8 cellular contexts compared by ENCODE assay signal in genomic region chr11:64284962-64285884, GRCh38. TPM values are rescaled to one million over a fixed set of nuclear protein-coding genes. Genes with fewer than 3 reads are reported as not detected.
A peak's percentile ranks its signal among the peaks of the same experiment; 100 is the strongest.
DNase-seq lines count a peak whose midpoint lies in the region; ATAC-seq, FAIRE-seq and TF ChIP-seq lines count a peak whose summit lies in the region.

A gene with protein sequence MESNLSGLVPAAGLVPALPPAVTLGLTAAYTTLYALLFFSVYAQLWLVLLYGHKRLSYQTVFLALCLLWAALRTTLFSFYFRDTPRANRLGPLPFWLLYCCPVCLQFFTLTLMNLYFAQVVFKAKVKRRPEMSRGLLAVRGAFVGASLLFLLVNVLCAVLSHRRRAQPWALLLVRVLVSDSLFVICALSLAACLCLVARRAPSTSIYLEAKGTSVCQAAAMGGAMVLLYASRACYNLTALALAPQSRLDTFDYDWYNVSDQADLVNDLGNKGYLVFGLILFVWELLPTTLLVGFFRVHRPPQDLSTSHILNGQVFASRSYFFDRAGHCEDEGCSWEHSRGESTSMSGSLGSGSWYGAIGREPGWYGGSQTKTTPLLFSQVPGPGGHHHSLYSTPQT (plus strand): TSS chr11:64285848. CDS start chr11:64286525, 677 bp downstream.

- intact Hi-C loops in left ventricle myocardium superior (cut with micrococcal nuclease) (no loop called here), psoas muscle (cut with DNase I) (loop anchor here (2.0 kb wide), 2 partner anchors 14 to 58 kb away; no protein-coding TSS in a partner anchor)

- H3K36me3 ChIP-seq in psoas muscle (ENCODE audit: insufficient read depth in 1 of 2, low read depth in 1 of 2) = peaks cover 0 to 19% of the 10 kb centered on the region in 2 donors

- peak within 1 kb of the TSS; percentile 79 for H3K4me3 ChIP-seq in psoas muscle

- 0 to 1% (median 1%) methylated on average over 47 to 102 of the region's 102 CpGs for WGBS in psoas muscle, 3 donors

- no peak for TF ChIP-seq CTCF in GM13976 (IDR thresholded peaks at IDR 0.05; ENCODE audit: borderline replicate concordance, control extremely low read depth, extremely low read depth, insufficient read depth, missing control alignments)
- no peak for TF ChIP-seq CTCF in psoas muscle (IDR thresholded peaks at IDR 0.05)

- peak; percentile 95 for DNase-seq in GM13976 (ENCODE audit: low spot score)
- DNase-seq in NCI-H1092 (lab: John Stamatoyannopoulos, UW) = peak; percentile 82
- DNase-seq in T-helper 2 cell = peak; percentile 83 to 91 (median 87)
- peak in 55 of 56 donors; percentile 35 to 98 (median 86) for DNase-seq in amygdala (lab: John Stamatoyannopoulos, UW)
- DNase-seq in left ventricle myocardium superior = peak; percentile 93
- DNase-seq in psoas muscle = peak; percentile 87 to 92
- peak; percentile 85 for DNase-seq in urothelium cell line (ENCODE audit: low spot score)

- peak within 1 kb of the TSS; percentile 93 for H3K27ac ChIP-seq in psoas muscle

- H3K9me3 ChIP-seq in psoas muscle = no peaks in the 10 kb centered on the region

- peaks cover 25% of the 10 kb centered on the region for H3K4me1 ChIP-seq in psoas muscle

- in situ Hi-C loops in GM13976 (cut with MboI; ENCODE audit: low sequenced_read_pairs, unreplicated experiment) = loop anchor here (25.0 kb wide), 1 partner anchor 298 kb away; the partner anchor contains the start of gene OTUB1

- ATAC-seq in HG02610 (IDR thresholded peaks at IDR 0.05; ENCODE audit: unreplicated experiment) = peak; percentile 43
- peak; percentile 80 for ATAC-seq in left ventricle myocardium superior
- ATAC-seq in psoas muscle = peak; percentile 68 to 76 (median 76)

- peak; percentile 52 for FAIRE-seq in urothelium cell line (lab: Jason Lieb, UNC)

- no peaks in the 10 kb centered on the region for H3K27me3 ChIP-seq in psoas muscle (ENCODE audit: insufficient read depth in 3 of 3, low read length in 2 of 3)

RNA-seq across cellular contexts. Expression of the gene that starts here (rescaled TPM):
- total RNA-seq in left ventricle myocardium superior = 33.6 TPM
- total RNA-seq in psoas muscle = 10 to 100 TPM; 13.8 to 20.7 (median 17.6) TPM
- 10 to 100 TPM; 14.2 to 49.9 (median 17.7) TPM for polyA plus RNA-seq in psoas muscle

Comparison
In these comparisons a context has a peak if more than half of its experiments do, and no peak if none do; other contexts are left out.
1. Peak in every context shown above with its lines: DNase-seq, ATAC-seq, H3K4me3 ChIP-seq and H3K27ac ChIP-seq.